17 cellular contexts compared by ENCODE assay signal in genomic region chr12:29222200-29222599, GRCh38.
DNase-seq lines count a peak whose midpoint lies in the region; ATAC-seq and TF ChIP-seq lines count a peak whose summit lies in the region.
"Had no signal": no experiment of that assay in that cellular context is flagged by ENCODE, and none has a peak within 500 bp of the region (broad histone marks: within the 10 kb centered on the region; RNA-seq: fewer than 3 reads in every experiment).

No MANE protein-coding gene starts in this region.

- ATAC-seq in HG03342 (IDR thresholded peaks at IDR 0.05; ENCODE audit: unreplicated experiment) = no peak
- ATAC-seq: CD8-positive, alpha-beta T cell; GM12878 had no signal

- DNase-seq in Caco-2 (no peak), H4 (ENCODE audit: low spot score) (no peak), KBM-7 (no peak), EL (no peak)
- DNase-seq: 8988T; ACHN; BE2C; C1 segment of cervical spinal cord; CD4-positive, alpha-beta T cell; CD8-positive, alpha-beta T cell; DMS79 treated with DMSO at 0.1 percent for 48 hours; GDM1 had no signal

- H3K9me3 ChIP-seq in Caco-2 (no peaks in the 10 kb centered on the region), HEK293 (ENCODE audit: control insufficient read depth, insufficient read depth, low read depth, low read length) (no peaks in the 10 kb centered on the region), neutrophil (no peaks in the 10 kb centered on the region)
- H3K9me3 ChIP-seq: BE2C had no signal

- H3K27me3 Mint-ChIP-seq in Caco-2 (ENCODE audit: insufficient read depth, unreplicated experiment) = peaks cover 7% of the 10 kb centered on the region
- H3K27me3 Mint-ChIP-seq: CD4-positive, alpha-beta T cell had no signal

- H3K27ac Mint-ChIP-seq in Caco-2 (ENCODE audit: unreplicated experiment) = no peak overlapping the region
- H3K27ac Mint-ChIP-seq: CD4-positive, alpha-beta T cell; CD8-positive, alpha-beta T cell had no signal

- H3K4me1 ChIP-seq in Caco-2 (peaks cover 30% of the 10 kb centered on the region), HEK293 (ENCODE audit: control insufficient read depth, insufficient read depth, low read length) (peaks cover 3% of the 10 kb centered on the region; the same call in 1 of the 2 replicates), neutrophil (ENCODE audit: control insufficient read depth in 1 of 2, insufficient read depth in 1 of 2, low read depth in 1 of 2, low read length in 1 of 2) (peaks cover 64 to 67% of the 10 kb centered on the region in 2 experiments)

- TF ChIP-seq CTCF in Caco-2 (IDR thresholded peaks at IDR 0.05; ENCODE audit: insufficient read depth in 1 of 2, low read depth in 1 of 2, low read length in 1 of 2, severe bottlenecking in 1 of 2, unreplicated experiment in 1 of 2) (no peak), HEK293 (tag by site-specific recombination; IDR thresholded peaks at IDR 0.05) (no peak), neutrophil (IDR thresholded peaks at IDR 0.05) (no peak)

- H3K27ac ChIP-seq in HEK293 (ENCODE audit: extremely low read depth, low read depth, low read length) = no peak overlapping the region
- H3K27ac ChIP-seq in neutrophil = peak overlapping the region; percentile 69
- H3K27ac ChIP-seq: BLaER1 had no signal

- POLR2A ChIA-PET in Caco-2 (lab: Charles Lee) (no interaction called here), HEK293 (lab: Yijun Ruan, JAX) (no interaction called here)

- in situ Hi-C loops in KBM-7 (cut with MboI; ENCODE audit: low pct_unique_long_range_greater_than_20kb, low sequenced_read_pairs) = no loop called here

- H3K4me3 ChIP-seq in Caco-2 (ENCODE audit: low read depth, low read length) (no peak overlapping the region), HEK293 (ENCODE audit: low read depth, low read length) (no peak overlapping the region), neutrophil (ENCODE audit: low read depth in 1 of 2, low read length in 1 of 2) (no peak overlapping the region)
- H3K4me3 ChIP-seq: BLaER1, GM12878 had no signal

- H3K27me3 ChIP-seq in Caco-2 (replicated peaks; ENCODE audit: control insufficient read depth, insufficient read depth, low read length) (no peaks in the 10 kb centered on the region), neutrophil (no peaks in the 10 kb centered on the region)
- H3K27me3 ChIP-seq: BE2C, BLaER1 had no signal

- peak overlapping the region; percentile 23 for H3K4me3 Mint-ChIP-seq in Caco-2 (ENCODE audit: unreplicated experiment)
- H3K4me3 Mint-ChIP-seq: CD4-positive, alpha-beta T cell; CD8-positive, alpha-beta T cell had no signal

- intact Hi-C loops in Caco-2 (cut with micrococcal nuclease; ENCODE audit: unreplicated experiment) = loop anchor here (5.0 kb wide), 1 partner anchor 95 kb away; no protein-coding TSS in a partner anchor

- peaks cover 11% of the 10 kb centered on the region for H3K36me3 Mint-ChIP-seq in Caco-2 (ENCODE audit: insufficient read depth, unreplicated experiment)
- H3K36me3 Mint-ChIP-seq: CD8-positive, alpha-beta T cell had no signal

- CTCF ChIA-PET in Caco-2 (lab: Charles Lee) = no interaction called here
- CTCF ChIA-PET in HEK293 (lab: Yijun Ruan, JAX) = no interaction called here

- H3K9me3 Mint-ChIP-seq in Caco-2 (ENCODE audit: unreplicated experiment) = peaks cover 10% of the 10 kb centered on the region
- H3K9me3 Mint-ChIP-seq: CD4-positive, alpha-beta T cell had no signal

- BruUV-seq in Caco-2 (replicated peaks; lab: Mats Ljungman, UMichigan) = no TSS peak

- peaks cover 22% of the 10 kb centered on the region for H3K4me1 Mint-ChIP-seq in Caco-2 (ENCODE audit: low read depth, unreplicated experiment)

- H3K36me3 ChIP-seq in Caco-2 (ENCODE audit: control insufficient read depth, insufficient read depth, low read length) = no peaks in the 10 kb centered on the region
- no peaks in the 10 kb centered on the region for H3K36me3 ChIP-seq in HEK293 (ENCODE audit: control insufficient read depth in 2 of 2, insufficient read depth in 1 of 2, low read length in 2 of 2)
- H3K36me3 ChIP-seq in neutrophil = no peaks in the 10 kb centered on the region
- H3K36me3 ChIP-seq: BE2C had no signal

TF ChIP-seq in HEK293, 187 proteins besides CTCF, POLR2A, EP300 and RAD21:
- TF ChIP-seq ZNF169 (tag by site-specific recombination; IDR thresholded peaks at IDR 0.05) (peak; percentile 97), ZNF248 (tag by site-specific recombination; IDR thresholded peaks at IDR 0.05) (no peak)
